In genomic region chr6:137661601-137662000, GRCh38 we compare ENCODE assay signal across 8 cellular contexts.
DNase-seq lines count a peak whose midpoint lies in the region; ATAC-seq and TF ChIP-seq lines count a peak whose summit lies in the region.

No MANE protein-coding gene starts in this region.

- H3K4me3 Mint-ChIP-seq in naive thymus-derived CD4-positive, alpha-beta T cell = no peak overlapping the region
- H3K4me3 Mint-ChIP-seq in activated T-helper 2 cell treated with anti-CD3 and anti-CD28 coated beads, Interferon-gamma antibody, Interleukin-2, Interleukin-4, amounts not matched to agents 10 μg/mL and 5 μg/mL and 100 μg/mL, durations not matched to agents 14 hours and 24 hours and 36 hours (ENCODE audit: low read depth) = no peak overlapping the region

- no peak for ATAC-seq in naive thymus-derived CD4-positive, alpha-beta T cell
- ATAC-seq in GM19328 (IDR thresholded peaks at IDR 0.05; ENCODE audit: unreplicated experiment) (no peak), GM21381 (IDR thresholded peaks at IDR 0.05; ENCODE audit: unreplicated experiment) (no peak)

- H3K36me3 ChIP-seq in brain microvascular endothelial cell (replicated peaks) = no peaks in the 10 kb centered on the region
- no peaks in the 10 kb centered on the region for H3K36me3 ChIP-seq in naive thymus-derived CD4-positive, alpha-beta T cell (ENCODE audit: control insufficient read depth in 2 of 3, insufficient read depth in 3 of 3, low read length in 3 of 3)

- peak; percentile 81 for TF ChIP-seq CTCF in brain microvascular endothelial cell (IDR thresholded peaks at IDR 0.05; ENCODE audit: low read depth, low read length, missing control alignments)

- CTCF ChIA-PET in naive thymus-derived CD4-positive, alpha-beta T cell (lab: Charles Lee) = interaction anchor here (1.5 kb wide), 1 partner anchor 138 kb away, joined by 6 read pairs; no protein-coding TSS in a partner anchor

- intact Hi-C loops in naive thymus-derived CD4-positive, alpha-beta T cell (cut with micrococcal nuclease) = loop anchor here (1.0 to 5.0 kb wide), 2 partner anchors 446 to 448 kb away; partner anchors contain the start of gene PERP (in 1 of the 2)
- intact Hi-C loops in activated T-helper 2 cell treated with anti-CD3 and anti-CD28 coated beads, Interferon-gamma antibody, Interleukin-2, Interleukin-4, amounts not matched to agents 10 μg/mL and 5 μg/mL and 100 μg/mL, durations not matched to agents 14 hours and 24 hours and 36 hours (cut with micrococcal nuclease) = no loop called here

- no peaks in the 10 kb centered on the region for H3K27me3 ChIP-seq in brain microvascular endothelial cell (replicated peaks)
- no peaks in the 10 kb centered on the region for H3K27me3 ChIP-seq in naive thymus-derived CD4-positive, alpha-beta T cell (ENCODE audit: control insufficient read depth in 2 of 2, insufficient read depth in 2 of 2, low read length in 2 of 2)

- peaks cover 0 to 11% (median 0%) of the 10 kb centered on the region in 5 donors for H3K27me3 Mint-ChIP-seq in naive thymus-derived CD4-positive, alpha-beta T cell
- peaks cover 2% of the 10 kb centered on the region for H3K27me3 Mint-ChIP-seq in activated T-helper 2 cell treated with anti-CD3 and anti-CD28 coated beads, Interferon-gamma antibody, Interleukin-2, Interleukin-4, amounts not matched to agents 10 μg/mL and 5 μg/mL and 100 μg/mL, durations not matched to agents 14 hours and 24 hours and 36 hours (ENCODE audit: low read depth)

- peaks cover 0 to 9% (median 0%) of the 10 kb centered on the region in 5 donors for H3K36me3 Mint-ChIP-seq in naive thymus-derived CD4-positive, alpha-beta T cell
- peaks cover under 1% of the 10 kb centered on the region for H3K36me3 Mint-ChIP-seq in activated T-helper 2 cell treated with anti-CD3 and anti-CD28 coated beads, Interferon-gamma antibody, Interleukin-2, Interleukin-4, amounts not matched to agents 10 μg/mL and 5 μg/mL and 100 μg/mL, durations not matched to agents 14 hours and 24 hours and 36 hours (ENCODE audit: low read depth)

- H3K27ac ChIP-seq in brain microvascular endothelial cell = no peak overlapping the region
- no peak overlapping the region for H3K27ac ChIP-seq in naive thymus-derived CD4-positive, alpha-beta T cell (ENCODE audit: low read depth, low read length)

- peaks cover 0 to 9% (median 0%) of the 10 kb centered on the region in 11 donors for H3K9me3 Mint-ChIP-seq in naive thymus-derived CD4-positive, alpha-beta T cell
- H3K9me3 Mint-ChIP-seq in activated T-helper 2 cell treated with anti-CD3 and anti-CD28 coated beads, Interferon-gamma antibody, Interleukin-2, Interleukin-4, amounts not matched to agents 10 μg/mL and 5 μg/mL and 100 μg/mL, durations not matched to agents 14 hours and 24 hours and 36 hours = no peaks in the 10 kb centered on the region

- DNase-seq in NCI-H82 (lab: John Stamatoyannopoulos, UW) (peak; percentile 40), NCI-H82 treated with DMSO at 0.1 percent for 48 hours (lab: John Stamatoyannopoulos, UW; ENCODE audit: unreplicated experiment) (no peak), SK-MEL-5 (ENCODE audit: low read depth, low spot score) (peak; percentile 56), brain microvascular endothelial cell (no peak)
- peak in 5 of 9 donors; percentile 11 to 45 (median 28) for DNase-seq in naive thymus-derived CD4-positive, alpha-beta T cell
- DNase-seq in activated T-helper 2 cell treated with anti-CD3 and anti-CD28 coated beads, Interferon-gamma antibody, Interleukin-2, Interleukin-4, amounts not matched to agents 10 μg/mL and 5 μg/mL and 100 μg/mL, durations not matched to agents 14 hours and 24 hours and 36 hours (ENCODE audit: low spot score) = no peak

- peaks cover 0 to 43% (median 0%) of the 10 kb centered on the region in 7 donors for H3K4me1 Mint-ChIP-seq in naive thymus-derived CD4-positive, alpha-beta T cell
- H3K4me1 Mint-ChIP-seq in activated T-helper 2 cell treated with anti-CD3 and anti-CD28 coated beads, Interferon-gamma antibody, Interleukin-2, Interleukin-4, amounts not matched to agents 10 μg/mL and 5 μg/mL and 100 μg/mL, durations not matched to agents 14 hours and 24 hours and 36 hours (ENCODE audit: low read depth) = peaks cover 47% of the 10 kb centered on the region

- no peak overlapping the region for H3K27ac Mint-ChIP-seq in naive thymus-derived CD4-positive, alpha-beta T cell
- no peak overlapping the region for H3K27ac Mint-ChIP-seq in activated T-helper 2 cell treated with anti-CD3 and anti-CD28 coated beads, Interferon-gamma antibody, Interleukin-2, Interleukin-4, amounts not matched to agents 10 μg/mL and 5 μg/mL and 100 μg/mL, durations not matched to agents 14 hours and 24 hours and 36 hours

- POLR2A ChIA-PET in naive thymus-derived CD4-positive, alpha-beta T cell (lab: Charles Lee) = no interaction called here

- H3K9me3 ChIP-seq in naive thymus-derived CD4-positive, alpha-beta T cell (ENCODE audit: control insufficient read depth in 2 of 3, low read length in 3 of 3) = no peaks in the 10 kb centered on the region

- H3K4me1 ChIP-seq in naive thymus-derived CD4-positive, alpha-beta T cell (ENCODE audit: control insufficient read depth in 2 of 2, insufficient read depth in 2 of 2, low read length in 2 of 2) = peaks cover 0 to 4% of the 10 kb centered on the region in 2 donors

- no peak overlapping the region for H3K4me3 ChIP-seq in brain microvascular endothelial cell (ENCODE audit: low read depth, low read length)
- no peak overlapping the region for H3K4me3 ChIP-seq in naive thymus-derived CD4-positive, alpha-beta T cell (ENCODE audit: low read length)

- in situ Hi-C loops in SK-MEL-5 (cut with HindIII; ENCODE audit: low pct_unique_long_range_greater_than_20kb, low sequenced_read_pairs) = no loop called here
- in situ Hi-C loops in brain microvascular endothelial cell (cut with HindIII; ENCODE audit: low pct_ligation_motif_present, low sequenced_read_pairs) = no loop called here

Comparison
In these comparisons a context has a peak if more than half of its experiments do, and no peak if none do; other contexts are left out.
1. DNase-seq: peak in NCI-H82 (single experiment), SK-MEL-5 (single experiment) and naive thymus-derived CD4-positive, alpha-beta T cell (5 of 9); none in NCI-H82 treated with DMSO at 0.1 percent for 48 hours (single experiment), brain microvascular endothelial cell (single experiment) and activated T-helper 2 cell treated with anti-CD3 and anti-CD28 coated beads, Interferon-gamma antibody, Interleukin-2, Interleukin-4, amounts not matched to agents 10 μg/mL and 5 μg/mL and 100 μg/mL, durations not matched to agents 14 hours and 24 hours and 36 hours (single experiment).